ENCODE assay signal across 29 cellular contexts in the genomic region with DNA sequence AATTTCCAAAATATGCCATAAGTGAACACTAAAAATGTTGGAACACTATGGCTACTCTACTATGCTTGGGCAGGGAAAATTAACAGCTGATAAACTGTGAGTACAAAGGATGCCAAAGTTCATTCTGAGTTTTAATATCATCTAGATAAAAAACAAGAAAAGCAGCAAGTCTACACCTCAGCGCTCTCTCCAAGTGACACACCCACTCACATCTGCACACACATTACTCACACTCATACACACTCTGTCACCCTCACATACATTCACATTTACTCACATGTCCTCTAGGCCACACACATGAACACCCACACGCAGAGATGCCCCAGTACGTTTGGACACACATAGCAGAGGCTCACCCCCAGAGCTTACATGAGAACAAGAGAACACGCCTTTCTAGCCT.
"Had no signal": no experiment of that assay in that cellular context is flagged by ENCODE, and none has a peak within 500 bp of the region (broad histone marks: within the 10 kb centered on the region; RNA-seq: fewer than 3 reads in every experiment).

No MANE protein-coding gene starts in this region.

- H3K27me3 ChIP-seq: breast epithelium, esophagus squamous epithelium, right atrium auricular region, testis, upper lobe of left lung had no signal

- H3K4me3 ChIP-seq: breast epithelium, esophagus squamous epithelium, heart right ventricle, left ventricle myocardium inferior, right atrium auricular region, testis, upper lobe of left lung had no signal

- H2AFZ ChIP-seq: parathyroid adenoma had no signal

- FAIRE-seq: astrocyte, endometrium had no signal

- H3K27ac ChIP-seq: breast epithelium, epithelial cell of prostate, esophagus squamous epithelium, heart right ventricle, left ventricle myocardium inferior, parathyroid adenoma, right atrium auricular region, testis, upper lobe of left lung had no signal

- ATAC-seq: activated CD8-positive, alpha-beta T cell treated with anti-CD3 and anti-CD28 coated beads for 36 hours; activated T-cell treated with anti-CD3 and anti-CD28 coated beads, Interleukin-2, amount 50 U/mL, for 4 hours; activated T-helper 17 cell treated with anti-CD3 and anti-CD28 coated beads, Interleukin-2, amount 50 U/mL, for 72 hours; heart right ventricle; naive thymus-derived CD4-positive, alpha-beta T cell; WTC11 had no signal

- H3K9ac ChIP-seq: parathyroid adenoma had no signal

- H3K79me2 ChIP-seq: parathyroid adenoma had no signal

- H3K9me3 ChIP-seq: breast epithelium, esophagus squamous epithelium, heart right ventricle, left ventricle myocardium inferior, right atrium auricular region, testis, upper lobe of left lung had no signal

- DNase-seq: activated CD4-positive, alpha-beta T cell treated with anti-CD3 and anti-CD28 coated beads for 1 hour; activated CD4-positive, alpha-beta T cell treated with anti-CD3 and anti-CD28 coated beads, Interleukin-2, amount 10 ng/mL, durations not matched to agents 7 days and 5 days; activated CD8-positive, alpha-beta T cell treated with anti-CD3 and anti-CD28 coated beads for 36 hours; activated gamma-delta T cell treated with Interleukin-2 at 50 U/mL for 16 hours; activated naive CD4-positive, alpha-beta T cell treated with anti-CD3 and anti-CD28 coated beads, Interleukin-2, amount 50 U/mL, for 16 hours; activated T-cell treated with anti-CD3 and anti-CD28 coated beads, Interleukin-2, amount 50 U/mL, for 4 hours; amniotic stem cell; central memory CD4-positive, alpha-beta T cell; effector CD4-positive, alpha-beta T cell; esophagus squamous epithelium; foreskin melanocyte; heart right ventricle; left ventricle myocardium inferior; naive thymus-derived CD4-positive, alpha-beta T cell; nucleus accumbens; stimulated activated CD4-positive, alpha-beta T cell treated with anti-CD3 and anti-CD28 coated beads, Interleukin-15, amount 100 ng/mL, for 24 hours; stimulated activated CD4-positive, alpha-beta T cell treated with anti-CD3 and anti-CD28 coated beads, Interleukin-2, amount 100 ng/mL, for 24 hours; stimulated activated naive CD4-positive, alpha-beta T cell; T-helper 2 cell; testis; upper lobe of left lung had no signal

- H3K36me3 ChIP-seq: breast epithelium, esophagus squamous epithelium, heart right ventricle, left ventricle myocardium inferior, right atrium auricular region, upper lobe of left lung had no signal

- H3K4me1 ChIP-seq: breast epithelium, esophagus squamous epithelium, heart right ventricle, left ventricle myocardium inferior, parathyroid adenoma, right atrium auricular region, testis, upper lobe of left lung had no signal
